ENCODE assay signal across 19 cellular contexts in genomic region chr11:2091112-2091746, GRCh38.
"Had no signal": no experiment of that assay in that cellular context is flagged by ENCODE, and none has a peak within 500 bp of the region (broad histone marks: within the 10 kb centered on the region; RNA-seq: fewer than 3 reads in every experiment).

No MANE protein-coding gene starts in this region.

- DNase-seq: activated CD4-positive, alpha-beta memory T cell treated with anti-CD3 and anti-CD28 coated beads, Interleukin-2, amount 10 ng/mL, durations not matched to agents 7 days and 5 days; activated CD4-positive, alpha-beta T cell treated with anti-CD3 and anti-CD28 coated beads for 48 hours; activated effector memory CD4-positive, alpha-beta T cell treated with Interleukin-2 at 50 U/mL for 16 hours; activated naive CD4-positive, alpha-beta T cell treated with anti-CD3 and anti-CD28 coated beads, Interleukin-2, amount 10 ng/mL, durations not matched to agents 7 days and 5 days; activated T-cell treated with anti-CD3 and anti-CD28 coated beads, Interleukin-2, amount 50 U/mL, for 4 hours; cerebellar nuclear complex; effector memory CD4-positive, alpha-beta T cell; esophagus squamous epithelium; heart right ventricle; kidney glomerular epithelial cell; left ventricle myocardium superior; nucleus accumbens; stimulated activated CD4-positive, alpha-beta T cell treated with anti-CD3 and anti-CD28 coated beads, Interleukin-12 subunit alpha, Interleukin-12 subunit beta, amount 100 ng/mL, for 4 hours; stimulated activated CD4-positive, alpha-beta T cell treated with anti-CD3 and anti-CD28 coated beads, Interleukin-1b, Interleukin-23, amount 100 ng/mL, for 48 hours; stimulated activated naive CD8-positive, alpha-beta T cell treated with anti-CD3 and anti-CD28 coated beads, Interleukin-15, amount 100 ng/mL, for 72 hours; SW 1271 had no signal

- ATAC-seq: activated T-cell treated with anti-CD3 and anti-CD28 coated beads, Interleukin-2, amount 50 U/mL, for 4 hours; heart right ventricle; left ventricle myocardium superior; stimulated activated naive CD8-positive, alpha-beta T cell treated with anti-CD3 and anti-CD28 coated beads, Interleukin-15, amount 100 ng/mL, for 72 hours; WTC11 had no signal

- H3K27ac ChIP-seq: ascending aorta, esophagus squamous epithelium, heart right ventricle, upper lobe of left lung had no signal

- H3K27me3 ChIP-seq: ascending aorta, heart right ventricle, upper lobe of left lung had no signal

- H3K4me3 ChIP-seq: ascending aorta, esophagus squamous epithelium, heart right ventricle, upper lobe of left lung had no signal

- H3K9me3 ChIP-seq: ascending aorta, esophagus squamous epithelium, heart right ventricle, upper lobe of left lung had no signal

- H3K36me3 ChIP-seq: ascending aorta, esophagus squamous epithelium, heart right ventricle, upper lobe of left lung had no signal
